Comparison of ENCODE assay signal across 22 cellular contexts in genomic region chr6:18415207-18415606, GRCh38. TPM values are rescaled to one million over a fixed set of nuclear protein-coding genes. Genes with fewer than 3 reads are reported as not detected.
A peak's percentile ranks its signal among the peaks of the same experiment; 100 is the strongest.
DNase-seq lines count a peak whose midpoint lies in the region; ATAC-seq and TF ChIP-seq lines count a peak whose summit lies in the region.
"Had no signal": no experiment of that assay in that cellular context is flagged by ENCODE, and none has a peak within 500 bp of the region (broad histone marks: within the 10 kb centered on the region; RNA-seq: fewer than 3 reads in every experiment).

No MANE protein-coding gene starts in this region.

- H3K4me1 ChIP-seq in ascending aorta: peaks cover 5 to 15% of the 10 kb centered on the region in 2 donors
- no peaks in the 10 kb centered on the region for H3K4me1 ChIP-seq in hepatocyte (ENCODE audit: insufficient read depth)
- H3K4me1 ChIP-seq in thoracic aorta (ENCODE audit: control insufficient read depth in 1 of 2, low read depth in 2 of 2): peaks cover 9 to 11% of the 10 kb centered on the region in 2 donors
- H3K4me1 ChIP-seq: A549, BLaER1 had no signal

- no peaks in the 10 kb centered on the region for H3K9me2 ChIP-seq in hepatocyte (replicated peaks; ENCODE audit: insufficient read depth)

- peaks cover 44% of the 10 kb centered on the region for H3K4me1 Mint-ChIP-seq in osteocyte (ENCODE audit: unreplicated experiment)
- no peaks in the 10 kb centered on the region for H3K4me1 Mint-ChIP-seq in nephron progenitor cell

- peak overlapping the region; percentile 81 for H3K27ac Mint-ChIP-seq in osteocyte (ENCODE audit: unreplicated experiment)
- H3K27ac Mint-ChIP-seq in nephron progenitor cell: no peak overlapping the region
- H3K27ac Mint-ChIP-seq: CD4-positive, alpha-beta memory T cell had no signal

- H3K9me3 ChIP-seq in ascending aorta (no peaks in the 10 kb centered on the region), hepatocyte (ENCODE audit: low read depth) (no peaks in the 10 kb centered on the region), thoracic aorta (no peaks in the 10 kb centered on the region)
- H3K9me3 ChIP-seq: A549, BLaER1 had no signal

- H3K79me2 ChIP-seq in hepatocyte: no peaks in the 10 kb centered on the region

- no peak for ATAC-seq in thoracic aorta (ENCODE audit: insufficient number of reproducible peaks, low FRiP score, low read depth)
- no peak for ATAC-seq in HG02884 (IDR thresholded peaks at IDR 0.05; ENCODE audit: unreplicated experiment)
- ATAC-seq: A549 had no signal

- H3K36me3 ChIP-seq in ascending aorta (no peaks in the 10 kb centered on the region), hepatocyte (replicated peaks; ENCODE audit: insufficient read depth, low read depth) (no peaks in the 10 kb centered on the region), thoracic aorta (no peaks in the 10 kb centered on the region)
- H3K36me3 ChIP-seq: BLaER1 had no signal

- peak overlapping the region; percentile 77 to 83 for H3K27ac ChIP-seq in ascending aorta
- peak overlapping the region; percentile 44 for H3K27ac ChIP-seq in hepatocyte
- peak overlapping the region; percentile 52 to 55 for H3K27ac ChIP-seq in thoracic aorta
- H3K27ac ChIP-seq: A549, BLaER1 had no signal

- 97% methylated on average over 11 of the region's 11 CpGs for whole genome bisulfite sequencing in hepatocyte (ENCODE audit: low lambda C conversion rate, missing lambda C conversion rate)

- no peak overlapping the region for H3K4me3 ChIP-seq in ascending aorta
- H3K4me3 ChIP-seq in hepatocyte: no peak overlapping the region
- H3K4me3 ChIP-seq in thoracic aorta: no peak overlapping the region
- H3K4me3 ChIP-seq: A549, BLaER1 had no signal

- H4K20me1 ChIP-seq in hepatocyte (ENCODE audit: insufficient read depth, poor library complexity, severe bottlenecking): no peaks in the 10 kb centered on the region
- H4K20me1 ChIP-seq: BLaER1 had no signal

- no peak overlapping the region for H3K4me2 ChIP-seq in hepatocyte
- H3K4me2 ChIP-seq: A549, BLaER1 had no signal

- no peak overlapping the region for H2AFZ ChIP-seq in hepatocyte

- H3K27me3 Mint-ChIP-seq in osteocyte (ENCODE audit: unreplicated experiment) (no peaks in the 10 kb centered on the region), nephron progenitor cell (ENCODE audit: low read depth, poor library complexity) (peaks cover 9% of the 10 kb centered on the region)

- no peaks in the 10 kb centered on the region for H3K9me3 Mint-ChIP-seq in osteocyte (ENCODE audit: unreplicated experiment)
- no peaks in the 10 kb centered on the region for H3K9me3 Mint-ChIP-seq in nephron progenitor cell
- H3K9me3 Mint-ChIP-seq: CD4-positive, alpha-beta memory T cell had no signal

- intact Hi-C loops in ascending aorta (cut with DNase I): loop anchor here (5.0 to 10.0 kb wide), 2 partner anchors 53 to 90 kb away; no protein-coding TSS in a partner anchor

- no peaks in the 10 kb centered on the region for H3K27me3 ChIP-seq in ascending aorta
- H3K27me3 ChIP-seq in hepatocyte: no peaks in the 10 kb centered on the region
- no peaks in the 10 kb centered on the region for H3K27me3 ChIP-seq in thoracic aorta (replicated peaks; ENCODE audit: insufficient read depth)
- H3K27me3 ChIP-seq: BLaER1 had no signal

- no peak overlapping the region for H3K4me3 Mint-ChIP-seq in osteocyte (ENCODE audit: unreplicated experiment)
- no peak overlapping the region for H3K4me3 Mint-ChIP-seq in nephron progenitor cell
- H3K4me3 Mint-ChIP-seq: CD4-positive, alpha-beta memory T cell had no signal

- H3K36me3 Mint-ChIP-seq in osteocyte (ENCODE audit: unreplicated experiment) (peaks cover 3% of the 10 kb centered on the region), nephron progenitor cell (ENCODE audit: low read depth) (no peaks in the 10 kb centered on the region)

- TF ChIP-seq CTCF in ascending aorta (IDR thresholded peaks at IDR 0.05) (no peak), hepatocyte (IDR thresholded peaks at IDR 0.05; ENCODE audit: poor library complexity) (no peak), osteocyte (IDR thresholded peaks at IDR 0.05) (no peak), thoracic aorta (IDR thresholded peaks at IDR 0.05) (no peak), nephron progenitor cell (IDR thresholded peaks at IDR 0.05) (no peak)

- DNase-seq in ascending aorta (ENCODE audit: low spot score in 2 of 2) (no peak), hepatocyte (ENCODE audit: low spot score) (no peak), osteocyte (ENCODE audit: extremely low spot score, unreplicated experiment) (no peak), thoracic aorta (ENCODE audit: low spot score) (no peak), NCI-H128 (lab: John Stamatoyannopoulos, UW; ENCODE audit: unreplicated experiment) (no peak), nephron progenitor cell (no peak)
- no peak for DNase-seq in activated CD4-positive, alpha-beta T cell treated with anti-CD3 and anti-CD28 coated beads for 1 hour
- DNase-seq: CD4-positive, alpha-beta memory T cell; DMS153; GDM1; GOT3; KBM-7; MV-4-11; NCI-H187; NCI-H2227 treated with DMSO at 0.1 percent for 48 hours; NCI-H510A treated with DMSO at 0.1 percent for 48 hours; NCI-H774; OCI-M1; Right ventricle myocardium superior had no signal

RNA-seq across cellular contexts. Expression of gene RNF144B, which starts 28.1 kb away (rescaled TPM):
- total RNA-seq in ascending aorta: 52.3 TPM
- total RNA-seq in hepatocyte: 1.8 and 2.2 TPM in 2 replicates
- polyA plus RNA-seq in hepatocyte: 0.37 and 0.72 TPM in 2 replicates
- 14.7 and 15.0 TPM in 2 replicates for total RNA-seq in osteocyte
- total RNA-seq in thoracic aorta: 10 to 100 TPM; 15.8 to 24.3 TPM
